In the genomic region with DNA sequence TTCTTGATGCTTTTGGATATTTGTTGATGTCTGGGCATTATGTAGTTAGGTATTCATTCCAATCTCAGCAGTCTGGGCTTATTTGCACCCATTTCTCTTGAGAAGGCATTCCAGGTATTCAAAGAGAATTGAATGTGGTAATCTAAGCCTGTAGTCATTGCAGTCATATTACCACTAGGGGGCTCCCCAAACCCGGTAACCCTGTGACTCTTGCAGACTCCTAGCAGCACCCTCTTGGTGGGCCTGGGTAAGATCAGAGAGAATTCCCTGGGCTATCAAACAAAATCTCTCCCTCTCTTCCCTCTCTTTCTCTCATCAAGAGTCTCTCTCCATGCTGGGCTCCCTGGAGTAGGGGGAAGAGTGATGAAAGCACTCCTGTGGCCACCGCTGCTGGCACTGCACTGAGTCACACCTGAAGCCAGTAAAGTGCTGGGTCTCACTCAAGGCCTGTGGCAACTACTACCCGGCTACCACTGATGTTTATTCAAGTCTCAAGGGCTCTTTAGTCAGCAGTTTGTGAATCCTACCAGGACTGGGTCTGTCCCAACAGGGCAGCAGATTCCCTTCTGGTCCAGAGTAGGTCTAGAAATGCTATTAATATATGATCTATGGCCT, we compare ENCODE assay signal across 8 cellular contexts.
DNase-seq lines count a peak whose midpoint lies in the region; ATAC-seq and TF ChIP-seq lines count a peak whose summit lies in the region.

No MANE protein-coding gene starts in this region.

- no peaks in the 10 kb centered on the region for H3K9me3 Mint-ChIP-seq in type B pancreatic cell

- no peaks in the 10 kb centered on the region for H3K27me3 Mint-ChIP-seq in type B pancreatic cell

- H3K27me3 ChIP-seq in DND-41 (ENCODE audit: insufficient read depth, low read length, poor library complexity): no peaks in the 10 kb centered on the region
- no peaks in the 10 kb centered on the region for H3K27me3 ChIP-seq in ascending aorta

- no peaks in the 10 kb centered on the region for H3K4me1 Mint-ChIP-seq in type B pancreatic cell (ENCODE audit: unreplicated experiment)

- intact Hi-C loops in ascending aorta (cut with DNase I): loop anchor here (5.0 kb wide), 1 partner anchor 317 kb away; no protein-coding TSS in a partner anchor
- intact Hi-C loops in left colon (cut with DNase I, micrococcal nuclease): no loop called here

- H4K20me1 ChIP-seq in DND-41 (ENCODE audit: insufficient read depth, low read length): no peaks in the 10 kb centered on the region

- H3K4me3 ChIP-seq in DND-41 (ENCODE audit: low read depth in 1 of 2, low read length in 2 of 2) (no peak overlapping the region), ascending aorta (no peak overlapping the region)

- H3K79me2 ChIP-seq in DND-41 (ENCODE audit: insufficient read depth, low read length): no peaks in the 10 kb centered on the region

- H2AFZ ChIP-seq in DND-41 (ENCODE audit: low read depth, low read length): no peak overlapping the region

- H3K9ac ChIP-seq in DND-41 (ENCODE audit: low read depth, low read length): no peak overlapping the region

- no peaks in the 10 kb centered on the region for H3K9me3 ChIP-seq in DND-41 (ENCODE audit: insufficient read depth, low read length, severe bottlenecking)
- no peaks in the 10 kb centered on the region for H3K9me3 ChIP-seq in ascending aorta

- H3K27ac Mint-ChIP-seq in type B pancreatic cell: no peak overlapping the region

- no peaks in the 10 kb centered on the region for H3K36me3 Mint-ChIP-seq in type B pancreatic cell

- H3K4me1 ChIP-seq in DND-41 (ENCODE audit: insufficient read depth, low read length): no peaks in the 10 kb centered on the region
- H3K4me1 ChIP-seq in ascending aorta: no peaks in the 10 kb centered on the region

- no peaks in the 10 kb centered on the region for H3K36me3 ChIP-seq in DND-41 (ENCODE audit: insufficient read depth, low read length)
- H3K36me3 ChIP-seq in ascending aorta: no peaks in the 10 kb centered on the region

- no peak overlapping the region for H3K4me2 ChIP-seq in DND-41 (ENCODE audit: insufficient read depth, low read length)

- DNase-seq in DND-41 (peak; percentile 24), NCI-H524 (lab: John Stamatoyannopoulos, UW) (peak; percentile 28 to 61), ascending aorta (ENCODE audit: low spot score in 2 of 2) (no peak), left colon (peak in 1 of 2 donors; percentile 24), type B pancreatic cell (ENCODE audit: extremely low spot score, unreplicated experiment) (no peak), foreskin melanocyte (no peak)

- no peak overlapping the region for H3K27ac ChIP-seq in 22Rv1
- no peak overlapping the region for H3K27ac ChIP-seq in DND-41 (ENCODE audit: low read length)
- H3K27ac ChIP-seq in ascending aorta: no peak overlapping the region

- TF ChIP-seq CTCF in 22Rv1 (IDR thresholded peaks at IDR 0.05): peak; percentile 70
- TF ChIP-seq CTCF in DND-41 (IDR thresholded peaks at IDR 0.05; ENCODE audit: borderline replicate concordance, extremely low read depth, low read length, poor library complexity, severe bottlenecking): peak; percentile 73
- TF ChIP-seq CTCF in ascending aorta (IDR thresholded peaks at IDR 0.05): peak in 2 of 3 experiments; percentile 17 to 47
- TF ChIP-seq CTCF in type B pancreatic cell (conservative IDR thresholded peaks at IDR 0.05): peak; percentile 77

- no peak overlapping the region for H3K4me3 Mint-ChIP-seq in type B pancreatic cell

- ATAC-seq in DND-41 (ENCODE audit: insufficient read depth, low read depth): peak; percentile 66; the same call in 2 of the 3 replicates
- ATAC-seq in HG02623 (IDR thresholded peaks at IDR 0.05; ENCODE audit: unreplicated experiment): peak; percentile 58
- peak; percentile 69 for ATAC-seq in left colon

Comparison
In these comparisons a context has a peak if more than half of its experiments do, and no peak if none do; other contexts are left out.
1. DNase-seq: peak in DND-41 (single experiment) and NCI-H524 (2 of 2); none in ascending aorta (0 of 2), type B pancreatic cell (single experiment) and foreskin melanocyte (single experiment).
2. Peak in every context shown above with its lines, with median percentiles within 50 percentile points of each other: CTCF ChIP-seq and ATAC-seq.